In genomic region chr2:136119717-136120675, GRCh38 we compare ENCODE assay signal across 11 cellular contexts.
DNase-seq lines count a peak whose midpoint lies in the region; ATAC-seq lines count a peak whose summit lies in the region.
"Had no signal": no experiment of that assay in that cellular context is flagged by ENCODE, and none has a peak within 500 bp of the region (broad histone marks: within the 10 kb centered on the region; RNA-seq: fewer than 3 reads in every experiment).

No MANE protein-coding gene starts in this region.

- H3K4me3 ChIP-seq in endocrine pancreas (ENCODE audit: control insufficient read depth, insufficient read depth, low read length) = peak overlapping the region; percentile 42
- peak overlapping the region; percentile 40 for H3K4me3 ChIP-seq in rectal smooth muscle tissue (ENCODE audit: low read length)

- ATAC-seq in HG02852 (IDR thresholded peaks at IDR 0.05; ENCODE audit: unreplicated experiment) = no peak

- DNase-seq in DMS79 treated with DMSO at 0.1 percent for 48 hours (lab: John Stamatoyannopoulos, UW) = peak; percentile 63
- no peak for DNase-seq in DMS79 (lab: John Stamatoyannopoulos, UW)
- DNase-seq in NCI-H146 (lab: John Stamatoyannopoulos, UW) = peak; percentile 90
- DNase-seq in NCI-H510A treated with DMSO at 0.1 percent for 48 hours (lab: John Stamatoyannopoulos, UW) = no peak
- no peak for DNase-seq in anterior cingulate cortex (lab: John Stamatoyannopoulos, UW)
- DNase-seq: HCEC 1CT had no signal

- H3K9me3 ChIP-seq in endocrine pancreas (ENCODE audit: control insufficient read depth, low read length) = no peaks in the 10 kb centered on the region
- H3K9me3 ChIP-seq: ovary had no signal

- H3K27me3 ChIP-seq in endocrine pancreas (ENCODE audit: control insufficient read depth, insufficient read depth, low read length) = peaks cover 7% of the 10 kb centered on the region
- peaks cover under 1% of the 10 kb centered on the region for H3K27me3 ChIP-seq in rectal smooth muscle tissue (ENCODE audit: control insufficient read depth, insufficient read depth, low read length)
- H3K27me3 ChIP-seq: ovary had no signal

- H3K9ac ChIP-seq in endocrine pancreas (ENCODE audit: control insufficient read depth, insufficient read depth, low read length) (no peak overlapping the region), rectal smooth muscle tissue (ENCODE audit: low read length) (no peak overlapping the region)

- no peak overlapping the region for H3K27ac ChIP-seq in rectal smooth muscle tissue (ENCODE audit: low read depth, low read length)
- H3K27ac ChIP-seq: 22Rv1, ovary had no signal

- no peaks in the 10 kb centered on the region for H3K36me3 ChIP-seq in endocrine pancreas (ENCODE audit: control insufficient read depth, insufficient read depth, low read length)
- H3K36me3 ChIP-seq in rectal smooth muscle tissue (ENCODE audit: control insufficient read depth, insufficient read depth, low read length) = no peaks in the 10 kb centered on the region
- H3K36me3 ChIP-seq: ovary had no signal

- H3K4me1 ChIP-seq in endocrine pancreas (ENCODE audit: control insufficient read depth, insufficient read depth, low read length) (peaks cover 4% of the 10 kb centered on the region), rectal smooth muscle tissue (ENCODE audit: control insufficient read depth, insufficient read depth, low read length) (no peaks in the 10 kb centered on the region)

Comparison
In these comparisons a context has a peak if more than half of its experiments do, and no peak if none do; other contexts are left out.
1. DNase-seq: peak in DMS79 treated with DMSO at 0.1 percent for 48 hours (single experiment) and NCI-H146 (single experiment); none in DMS79 (single experiment), NCI-H510A treated with DMSO at 0.1 percent for 48 hours (single experiment) and anterior cingulate cortex (0 of 58).